In the genomic region with DNA sequence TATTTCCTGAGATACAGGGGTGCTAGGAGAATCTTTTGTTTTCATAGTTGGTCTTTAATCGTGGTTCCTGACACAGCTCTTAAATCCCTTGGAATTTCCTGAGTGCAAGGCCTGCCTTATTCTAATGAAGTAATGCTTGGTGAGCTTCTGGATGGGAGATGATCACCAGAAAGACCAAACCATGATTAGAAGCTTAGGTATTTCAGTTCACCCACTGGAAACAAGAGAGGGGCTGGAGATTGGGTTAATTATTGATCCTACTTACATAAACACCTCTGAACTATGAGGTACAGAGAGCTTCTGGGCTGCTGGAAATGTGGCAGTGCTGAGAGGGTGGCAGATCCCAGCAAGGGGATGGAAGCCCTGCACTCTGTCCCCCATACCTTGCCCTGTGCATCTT, we compare ENCODE assay signal across 23 cellular contexts.
"Had no signal": no experiment of that assay in that cellular context is flagged by ENCODE, and none has a peak within 500 bp of the region (broad histone marks: within the 10 kb centered on the region; RNA-seq: fewer than 3 reads in every experiment).

No MANE protein-coding gene starts in this region.

- H3K9me3 ChIP-seq: body of pancreas, neutrophil had no signal

- H3K9ac ChIP-seq: parathyroid adenoma had no signal

- H3K36me3 Mint-ChIP-seq: activated naive CD8-positive, alpha-beta T cell treated with anti-CD3 and anti-CD28 coated beads, Interleukin-2, amount 10 ng/mL, durations not matched to agents 7 days and 5 days; memory B cell; naive thymus-derived CD8-positive, alpha-beta T cell had no signal

- FAIRE-seq: colon, kidney, TTC549 had no signal

- H3K4me1 Mint-ChIP-seq: activated CD4-positive, alpha-beta T cell treated with anti-CD3 and anti-CD28 coated beads for 36 hours; activated T-helper 17 cell treated with anti-CD3 and anti-CD28 coated beads, Interleukin-2, amount 50 U/mL, for 72 hours; memory B cell; naive thymus-derived CD8-positive, alpha-beta T cell had no signal

- H3K27me3 Mint-ChIP-seq: activated naive CD8-positive, alpha-beta T cell treated with anti-CD3 and anti-CD28 coated beads, Interleukin-2, amount 10 ng/mL, durations not matched to agents 7 days and 5 days; activated T-helper 17 cell treated with anti-CD3 and anti-CD28 coated beads, Interleukin-2, amount 50 U/mL, for 72 hours; memory B cell had no signal

- H3K9me3 Mint-ChIP-seq: activated naive CD8-positive, alpha-beta T cell treated with anti-CD3 and anti-CD28 coated beads, Interleukin-2, amount 10 ng/mL, durations not matched to agents 7 days and 5 days; activated T-helper 17 cell treated with anti-CD3 and anti-CD28 coated beads, Interleukin-2, amount 50 U/mL, for 72 hours; memory B cell; naive thymus-derived CD8-positive, alpha-beta T cell; T-helper 2 cell treated with Interferon-gamma antibody and Interleukin-4, amounts not matched to agents 5 μg/mL and 100 μg/mL, for 36 hours had no signal

- H3K4me3 ChIP-seq: body of pancreas, dorsolateral prefrontal cortex had no signal

- H3K4me1 ChIP-seq: body of pancreas, parathyroid adenoma had no signal

- H3K36me3 ChIP-seq: neutrophil had no signal

- H3K4me3 Mint-ChIP-seq: activated CD4-positive, alpha-beta T cell treated with anti-CD3 and anti-CD28 coated beads for 36 hours; activated naive CD8-positive, alpha-beta T cell treated with anti-CD3 and anti-CD28 coated beads, Interleukin-2, amount 10 ng/mL, durations not matched to agents 7 days and 5 days; activated T-helper 17 cell treated with anti-CD3 and anti-CD28 coated beads, Interleukin-2, amount 50 U/mL, for 72 hours; memory B cell; naive thymus-derived CD8-positive, alpha-beta T cell; T-helper 2 cell treated with Interferon-gamma antibody and Interleukin-4, amounts not matched to agents 5 μg/mL and 100 μg/mL, for 36 hours had no signal

- DNase-seq: activated CD4-positive, alpha-beta T cell treated with anti-CD3 and anti-CD28 coated beads for 36 hours; activated CD4-positive, alpha-beta T cell treated with anti-CD3 and anti-CD28 coated beads, Interleukin-2, amount 50 U/mL, for 48 hours; activated naive CD4-positive, alpha-beta T cell; activated naive CD8-positive, alpha-beta T cell treated with anti-CD3 and anti-CD28 coated beads, Interleukin-2, amount 10 ng/mL, durations not matched to agents 7 days and 5 days; amygdala; body of pancreas; caudate nucleus; dorsolateral prefrontal cortex; foreskin keratinocyte; glutamatergic neuron; hypothalamus; kidney; naive thymus-derived CD8-positive, alpha-beta T cell; stimulated activated CD8-positive, alpha-beta memory T cell treated with anti-CD3 and anti-CD28 coated beads, Interleukin-4, amount 100 ng/mL, for 48 hours; stimulated activated naive CD4-positive, alpha-beta T cell had no signal

- H3K79me2 ChIP-seq: parathyroid adenoma had no signal

- H3K27me3 ChIP-seq: body of pancreas, foreskin keratinocyte, neutrophil had no signal

- H3K27ac ChIP-seq: body of pancreas, dorsolateral prefrontal cortex, epithelial cell of prostate, foreskin keratinocyte, neutrophil, parathyroid adenoma had no signal

- ATAC-seq: activated CD4-positive, alpha-beta T cell treated with anti-CD3 and anti-CD28 coated beads for 36 hours; activated T-helper 17 cell treated with anti-CD3 and anti-CD28 coated beads, Interleukin-2, amount 50 U/mL, for 72 hours; body of pancreas; foreskin keratinocyte; naive thymus-derived CD8-positive, alpha-beta T cell had no signal

- H2AFZ ChIP-seq: parathyroid adenoma had no signal

- H3K27ac Mint-ChIP-seq: activated CD4-positive, alpha-beta T cell treated with anti-CD3 and anti-CD28 coated beads for 36 hours; activated naive CD8-positive, alpha-beta T cell treated with anti-CD3 and anti-CD28 coated beads, Interleukin-2, amount 10 ng/mL, durations not matched to agents 7 days and 5 days; activated T-helper 17 cell treated with anti-CD3 and anti-CD28 coated beads, Interleukin-2, amount 50 U/mL, for 72 hours; memory B cell; naive thymus-derived CD8-positive, alpha-beta T cell; T-helper 2 cell treated with Interferon-gamma antibody and Interleukin-4, amounts not matched to agents 5 μg/mL and 100 μg/mL, for 36 hours had no signal
